In the genomic region with DNA sequence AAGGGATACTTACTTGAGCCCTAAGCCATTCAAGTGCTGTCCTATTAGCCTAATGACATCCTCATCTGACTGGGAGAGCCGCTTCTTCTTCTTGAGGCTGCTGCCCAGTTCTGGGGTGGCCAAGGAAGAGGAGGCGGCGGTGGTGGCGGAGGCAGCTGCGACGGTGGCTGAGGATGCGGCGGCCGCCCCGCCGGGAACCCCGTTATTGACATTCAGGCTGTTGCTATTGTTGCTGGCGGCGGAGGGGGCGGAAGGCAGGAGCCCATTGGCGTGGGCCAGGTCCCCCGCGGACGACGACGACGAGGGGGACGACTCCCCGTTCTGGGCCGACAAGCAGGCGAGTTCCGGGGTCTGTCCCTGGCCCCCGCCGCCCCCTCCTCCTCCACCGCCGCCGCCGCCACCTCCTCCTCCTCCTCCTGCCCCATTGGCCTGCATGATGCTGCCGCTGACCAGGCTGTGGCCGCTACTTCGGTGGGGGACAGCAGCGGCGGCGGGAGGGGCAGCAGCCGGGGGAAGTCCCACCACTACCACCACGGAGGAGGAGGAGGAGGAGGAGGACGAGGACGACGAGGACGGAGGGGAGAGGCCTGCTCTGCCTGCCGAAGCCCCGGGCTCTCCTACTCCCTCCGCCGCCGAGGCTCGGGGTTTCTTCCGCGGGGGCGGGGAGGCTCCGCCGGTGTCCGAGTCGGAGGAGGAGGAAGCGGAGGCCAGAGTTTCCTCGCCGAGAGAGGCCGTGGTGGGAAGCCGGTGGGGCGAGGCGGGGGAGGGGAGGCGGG, we compare ENCODE assay signal across 8 cellular contexts. TPM values are rescaled to one million over a fixed set of nuclear protein-coding genes. Genes with fewer than 3 reads are reported as not detected.
DNase-seq lines count a peak whose midpoint lies in the region; ATAC-seq and TF ChIP-seq lines count a peak whose summit lies in the region.

No MANE protein-coding gene starts in this region.

- H3K9me3 Mint-ChIP-seq in CD8-positive, alpha-beta memory T cell = no peaks in the 10 kb centered on the region
- no peaks in the 10 kb centered on the region for H3K9me3 Mint-ChIP-seq in dendritic cell treated with granulocyte-macrophage colony-stimulating factor and Interleukin-4, amounts not matched to agents 40 ng/mL and 50 ng/mL, for 4 days

- peaks cover 52 to 73% (median 68%) of the 10 kb centered on the region in 3 donors for H3K4me1 Mint-ChIP-seq in CD8-positive, alpha-beta memory T cell
- peaks cover 37% of the 10 kb centered on the region for H3K4me1 Mint-ChIP-seq in dendritic cell treated with granulocyte-macrophage colony-stimulating factor and Interleukin-4, amounts not matched to agents 40 ng/mL and 50 ng/mL, for 4 days (ENCODE audit: low read depth)

- CTCF ChIA-PET in CD8-positive, alpha-beta memory T cell (lab: Charles Lee) = interaction anchor here (0.9 to 2.9 kb wide), 4 partner anchors 9 to 24 kb away, joined by 3 to 13 read pairs (median 5); no protein-coding TSS in a partner anchor

- peak; percentile 15 to 49 (median 43) for ATAC-seq in right lobe of liver

- no peaks in the 10 kb centered on the region for H3K9me3 ChIP-seq in CD8-positive, alpha-beta memory T cell (ENCODE audit: low read length)
- no peaks in the 10 kb centered on the region for H3K9me3 ChIP-seq in right lobe of liver

- 2% methylated on average over 29 of the region's 66 CpGs for WGBS in right lobe of liver (ENCODE audit: insufficient coverage, low coverage, low lambda C conversion rate, missing lambda C conversion rate)

- no peak for TF ChIP-seq POLR2A in right lobe of liver (IDR thresholded peaks at IDR 0.05)

- no peaks in the 10 kb centered on the region for H3K27me3 ChIP-seq in CD8-positive, alpha-beta memory T cell (ENCODE audit: insufficient read depth, low read length, poor library complexity, severe bottlenecking)
- no peaks in the 10 kb centered on the region for H3K27me3 ChIP-seq in right lobe of liver

- peak; percentile 55 to 82 (median 61) for DNase-seq in CD8-positive, alpha-beta memory T cell
- DNase-seq in HuH-7 (ENCODE audit: low spot score) (peak; percentile 44), right lobe of liver (peak; percentile 60 to 71 (median 65)), KG1 (lab: John Stamatoyannopoulos, UW) (no peak), SKM-1 (lab: John Stamatoyannopoulos, UW; ENCODE audit: unreplicated experiment) (no peak)
- DNase-seq in activated CD4-positive, alpha-beta T cell treated with anti-CD3 and anti-CD28 coated beads for 4 hours = peak; percentile 42 to 50
- DNase-seq in stimulated activated CD8-positive, alpha-beta memory T cell treated with anti-CD3 and anti-CD28 coated beads, Interleukin-15, amount 100 ng/mL, for 4 hours (ENCODE audit: low read depth in 2 of 2) = peak; percentile 20 to 37

- TF ChIP-seq CTCF in right lobe of liver (IDR thresholded peaks at IDR 0.05) = no peak

- peak overlapping the region; percentile 89 to 99 (median 93) for H3K27ac Mint-ChIP-seq in CD8-positive, alpha-beta memory T cell
- peak overlapping the region; percentile 96 for H3K27ac Mint-ChIP-seq in dendritic cell treated with granulocyte-macrophage colony-stimulating factor and Interleukin-4, amounts not matched to agents 40 ng/mL and 50 ng/mL, for 4 days

- peaks cover 0 to 44% (median 1%) of the 10 kb centered on the region in 3 donors for H3K36me3 Mint-ChIP-seq in CD8-positive, alpha-beta memory T cell
- H3K36me3 Mint-ChIP-seq in dendritic cell treated with granulocyte-macrophage colony-stimulating factor and Interleukin-4, amounts not matched to agents 40 ng/mL and 50 ng/mL, for 4 days (ENCODE audit: low read depth) = peaks cover 43% of the 10 kb centered on the region

- peak overlapping the region; percentile 72 for H3K27ac ChIP-seq in CD8-positive, alpha-beta memory T cell (ENCODE audit: low read depth, low read length)
- H3K27ac ChIP-seq in right lobe of liver = peak overlapping the region; percentile 89 to 95 (median 90)

- H3K27me3 Mint-ChIP-seq in CD8-positive, alpha-beta memory T cell = no peaks in the 10 kb centered on the region
- H3K27me3 Mint-ChIP-seq in dendritic cell treated with granulocyte-macrophage colony-stimulating factor and Interleukin-4, amounts not matched to agents 40 ng/mL and 50 ng/mL, for 4 days = no peaks in the 10 kb centered on the region

- H3K4me3 Mint-ChIP-seq in CD8-positive, alpha-beta memory T cell = peak overlapping the region; percentile 90 to 96 (median 92)
- peak overlapping the region; percentile 88 for H3K4me3 Mint-ChIP-seq in dendritic cell treated with granulocyte-macrophage colony-stimulating factor and Interleukin-4, amounts not matched to agents 40 ng/mL and 50 ng/mL, for 4 days

- POLR2A ChIA-PET in CD8-positive, alpha-beta memory T cell (lab: Charles Lee) = interaction anchor here (1.2 to 1.7 kb wide), 3 partner anchors 50 to 251 kb away, joined by 3 to 4 read pairs (median 4); a partner anchor contains a TSS

- H3K4me1 ChIP-seq in CD8-positive, alpha-beta memory T cell (ENCODE audit: insufficient read depth, low read length) = peaks cover 56% of the 10 kb centered on the region
- peaks cover 0 to 41% (median 21%) of the 10 kb centered on the region in 4 donors for H3K4me1 ChIP-seq in right lobe of liver

- intact Hi-C loops in dendritic cell treated with granulocyte-macrophage colony-stimulating factor and Interleukin-4, amounts not matched to agents 40 ng/mL and 50 ng/mL, for 4 days (cut with micrococcal nuclease) = loop anchor here (1.0 to 2.0 kb wide), 2 partner anchors 23 to 69 kb away; no protein-coding TSS in a partner anchor
- intact Hi-C loops in right lobe of liver (cut with DNase I) = no loop called here

- peak overlapping the region; percentile 47 for H3K4me3 ChIP-seq in CD8-positive, alpha-beta memory T cell (ENCODE audit: low read length)
- H3K4me3 ChIP-seq in right lobe of liver = peak overlapping the region; percentile 72 to 78 (median 77)

- no peaks in the 10 kb centered on the region for H3K36me3 ChIP-seq in CD8-positive, alpha-beta memory T cell (ENCODE audit: insufficient read depth, low read length)
- peaks cover 0 to 6% (median 0%) of the 10 kb centered on the region in 4 donors for H3K36me3 ChIP-seq in right lobe of liver

RNA-seq across cellular contexts. Expression of a gene that starts 0.7 kb away (rescaled TPM):
- total RNA-seq in CD8-positive, alpha-beta memory T cell = 10 to 100 TPM; 65.8 to 66.1 TPM
- 5.6 TPM for polyA plus RNA-seq in CD8-positive, alpha-beta memory T cell
- total RNA-seq in right lobe of liver = 10 to 100 TPM; 27.2 to 46.8 (median 40.1) TPM

Comparison
In these comparisons a context has a peak if more than half of its experiments do, and no peak if none do; other contexts are left out.
1. DNase-seq: peak in CD8-positive, alpha-beta memory T cell (5 of 5), HuH-7 (single experiment), activated CD4-positive, alpha-beta T cell treated with anti-CD3 and anti-CD28 coated beads for 4 hours (2 of 2), right lobe of liver (3 of 3) and stimulated activated CD8-positive, alpha-beta memory T cell treated with anti-CD3 and anti-CD28 coated beads, Interleukin-15, amount 100 ng/mL, for 4 hours (2 of 2); none in KG1 (single experiment) and SKM-1 (single experiment).